33 cellular contexts compared by ENCODE assay signal in the genomic region with DNA sequence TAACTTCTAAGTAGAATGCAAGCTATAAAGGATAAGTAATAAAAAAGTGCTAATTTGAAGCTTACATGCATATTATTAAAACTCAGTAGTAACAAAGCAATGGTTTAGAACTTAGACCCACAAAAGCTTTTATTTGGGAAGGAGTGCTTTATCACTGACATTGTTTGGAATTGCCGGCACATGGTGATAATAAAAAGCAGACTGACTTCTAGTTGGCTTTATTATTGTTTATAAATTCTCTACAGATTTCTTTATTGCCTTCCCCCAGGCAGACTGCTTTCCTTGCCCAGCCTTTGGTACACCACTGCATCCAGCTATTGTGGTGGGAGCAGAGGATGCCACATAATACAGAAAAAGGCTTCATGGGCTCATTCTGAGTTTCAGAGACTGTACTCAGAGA.
"Had no signal": no experiment of that assay in that cellular context is flagged by ENCODE, and none has a peak within 500 bp of the region (broad histone marks: within the 10 kb centered on the region; RNA-seq: fewer than 3 reads in every experiment).

No MANE protein-coding gene starts in this region.

- H3K36me3 Mint-ChIP-seq: activated naive CD8-positive, alpha-beta T cell had no signal

- H3K36me3 ChIP-seq: brain microvascular endothelial cell, esophagus muscularis mucosa, gastrocnemius medialis, heart left ventricle had no signal

- FAIRE-seq: astrocyte, bronchial epithelial cell had no signal

- H3K27ac Mint-ChIP-seq: activated CD4-positive, alpha-beta memory T cell treated with anti-CD3 and anti-CD28 coated beads, Interleukin-2, amount 10 ng/mL, durations not matched to agents 7 days and 5 days; activated CD4-positive, alpha-beta T cell treated with anti-CD3 and anti-CD28 coated beads, Interleukin-2, amount 10 ng/mL, durations not matched to agents 7 days and 5 days; activated naive CD8-positive, alpha-beta T cell; activated T-cell treated with anti-CD3 and anti-CD28 coated beads, Interleukin-2, amount 50 U/mL, for 24 hours; activated T-helper 17 cell treated with anti-CD3 and anti-CD28 coated beads, Interleukin-2, amount 50 U/mL, for 72 hours; dendritic cell treated with granulocyte-macrophage colony-stimulating factor and Interleukin-4, amounts not matched to agents 40 ng/mL and 50 ng/mL, for 4 days; endodermal cell had no signal

- H3K4me1 ChIP-seq: foreskin keratinocyte had no signal

- H3K4me3 Mint-ChIP-seq: activated CD4-positive, alpha-beta memory T cell treated with anti-CD3 and anti-CD28 coated beads, Interleukin-2, amount 10 ng/mL, durations not matched to agents 7 days and 5 days; activated CD4-positive, alpha-beta T cell treated with anti-CD3 and anti-CD28 coated beads, Interleukin-2, amount 10 ng/mL, durations not matched to agents 7 days and 5 days; activated naive CD8-positive, alpha-beta T cell; activated T-cell treated with anti-CD3 and anti-CD28 coated beads, Interleukin-2, amount 50 U/mL, for 24 hours; activated T-helper 17 cell treated with anti-CD3 and anti-CD28 coated beads, Interleukin-2, amount 50 U/mL, for 72 hours; central memory CD8-positive, alpha-beta T cell; dendritic cell treated with granulocyte-macrophage colony-stimulating factor and Interleukin-4, amounts not matched to agents 40 ng/mL and 50 ng/mL, for 4 days; endodermal cell had no signal

- H3K27me3 ChIP-seq: brain microvascular endothelial cell, esophagus muscularis mucosa, gastrocnemius medialis, heart left ventricle had no signal

- H3K27ac ChIP-seq: brain microvascular endothelial cell, coronary artery, dorsolateral prefrontal cortex, esophagus muscularis mucosa, foreskin keratinocyte, gastrocnemius medialis, heart left ventricle had no signal

- H3K9me3 ChIP-seq: esophagus muscularis mucosa, gastrocnemius medialis, heart left ventricle had no signal

- ATAC-seq: activated T-helper 17 cell treated with anti-CD3 and anti-CD28 coated beads, Interleukin-2, amount 50 U/mL, for 72 hours; foreskin keratinocyte; gastrocnemius medialis; heart left ventricle had no signal

- DNase-seq: activated CD4-positive, alpha-beta memory T cell treated with anti-CD3 and anti-CD28 coated beads, Interleukin-2, amount 10 ng/mL, durations not matched to agents 7 days and 5 days; activated CD4-positive, alpha-beta T cell treated with anti-CD3 and anti-CD28 coated beads for 4 hours; activated CD4-positive, alpha-beta T cell treated with anti-CD3 and anti-CD28 coated beads, Interleukin-2, amount 10 ng/mL, durations not matched to agents 7 days and 5 days; activated CD4-positive, alpha-beta T cell treated with anti-CD3 and anti-CD28 coated beads, Interleukin-2, amount 50 U/mL, for 4 hours; activated CD4-positive, CD25-positive, alpha-beta regulatory T cell; activated CD4-positive, CD25-positive, alpha-beta regulatory T cell treated with anti-CD3 and anti-CD28 coated beads, Interleukin-2, amount 50 U/mL, for 72 hours; activated CD8-positive, alpha-beta memory T cell treated with anti-CD3 and anti-CD28 coated beads, Interleukin-2, amount 50 U/mL, for 48 hours; activated effector memory CD4-positive, alpha-beta T cell treated with Interleukin-2 at 50 U/mL for 16 hours; activated gamma-delta T cell treated with Interleukin-2 at 50 U/mL for 16 hours; activated naive CD4-positive, alpha-beta T cell treated with anti-CD3 and anti-CD28 coated beads, Interleukin-2, amount 50 U/mL, for 16 hours; activated naive CD4-positive, alpha-beta T cell treated with Interleukin-2 at 50 U/mL for 16 hours; activated T-cell treated with anti-CD3 and anti-CD28 coated beads for 4 hours; activated T-cell treated with anti-CD3 and anti-CD28 coated beads, Interleukin-2, amount 50 U/mL, for 24 hours; amniotic stem cell; anterior cingulate cortex; brain microvascular endothelial cell; dorsolateral prefrontal cortex; effector memory CD4-positive, alpha-beta T cell; endodermal cell; erythroblast; foreskin keratinocyte; gastrocnemius medialis; glutamatergic neuron; heart left ventricle; T-helper 2 cell had no signal

- H3K4me3 ChIP-seq: coronary artery, dorsolateral prefrontal cortex, esophagus muscularis mucosa, gastrocnemius medialis, heart left ventricle had no signal

- H3K4me1 Mint-ChIP-seq: activated T-helper 17 cell treated with anti-CD3 and anti-CD28 coated beads, Interleukin-2, amount 50 U/mL, for 72 hours; central memory CD8-positive, alpha-beta T cell; endodermal cell had no signal

- H3K9me3 Mint-ChIP-seq: activated CD4-positive, alpha-beta memory T cell treated with anti-CD3 and anti-CD28 coated beads, Interleukin-2, amount 10 ng/mL, durations not matched to agents 7 days and 5 days; activated CD4-positive, alpha-beta T cell treated with anti-CD3 and anti-CD28 coated beads, Interleukin-2, amount 10 ng/mL, durations not matched to agents 7 days and 5 days; activated T-cell treated with anti-CD3 and anti-CD28 coated beads, Interleukin-2, amount 50 U/mL, for 24 hours; activated T-helper 17 cell treated with anti-CD3 and anti-CD28 coated beads, Interleukin-2, amount 50 U/mL, for 72 hours; central memory CD8-positive, alpha-beta T cell; dendritic cell treated with granulocyte-macrophage colony-stimulating factor and Interleukin-4, amounts not matched to agents 40 ng/mL and 50 ng/mL, for 4 days; endodermal cell had no signal
